In genomic region chr9:134365791-134366222, GRCh38 we compare ENCODE assay signal across 9 cellular contexts. TPM values are rescaled to one million over a fixed set of nuclear protein-coding genes. Genes with fewer than 3 reads are reported as not detected.
A peak's percentile ranks its signal among the peaks of the same experiment; 100 is the strongest.
DNase-seq lines count a peak whose midpoint lies in the region; ATAC-seq and TF ChIP-seq lines count a peak whose summit lies in the region.
"Had no signal": no experiment of that assay in that cellular context is flagged by ENCODE, and none has a peak within 500 bp of the region (broad histone marks: within the 10 kb centered on the region; RNA-seq: fewer than 3 reads in every experiment).

No MANE protein-coding gene starts in this region.

- H3K4me3 ChIP-seq in BJ (ENCODE audit: low read depth, low read length) (no peak overlapping the region), coronary artery (peak overlapping the region; percentile 65), muscle layer of colon (ENCODE audit: low read depth in 1 of 2, low read length in 2 of 2) (peak overlapping the region in 1 of 2 donors; percentile 51)

- peaks cover 42% of the 10 kb centered on the region for H3K4me1 ChIP-seq in muscle layer of colon (ENCODE audit: insufficient read depth, low read length)

- ATAC-seq in HG02610 (IDR thresholded peaks at IDR 0.05; ENCODE audit: unreplicated experiment) (no peak), HG03457 (IDR thresholded peaks at IDR 0.05; ENCODE audit: unreplicated experiment) (no peak), GM21447 (IDR thresholded peaks at IDR 0.05; ENCODE audit: unreplicated experiment) (no peak)

- H3K27ac ChIP-seq in coronary artery (peak overlapping the region; percentile 29 to 89), muscle layer of colon (ENCODE audit: low read depth, low read length) (peak overlapping the region; percentile 91)

- POLR2A ChIA-PET in BJ (lab: Charles Lee), result no interaction called here

- H3K36me3 ChIP-seq in BJ (ENCODE audit: control insufficient read depth, insufficient read depth, low read length) (no peaks in the 10 kb centered on the region), muscle layer of colon (ENCODE audit: insufficient read depth, low read length) (no peaks in the 10 kb centered on the region)

- DNase-seq in BJ (ENCODE audit: low read depth) (peak; percentile 29), NCI-H1694 treated with DMSO at 0.1 percent for 48 hours (lab: John Stamatoyannopoulos, UW) (peak; percentile 91), coronary artery (ENCODE audit: low spot score) (peak; percentile 83), middle frontal gyrus (ENCODE audit: extremely low spot score, low spot score) (no peak)
- DNase-seq: NCI-H146 had no signal

- H3K9ac ChIP-seq in muscle layer of colon (ENCODE audit: low read length), result peak overlapping the region; percentile 54

- no peaks in the 10 kb centered on the region for H3K27me3 ChIP-seq in BJ (ENCODE audit: control insufficient read depth, insufficient read depth, low read length)
- H3K27me3 ChIP-seq in muscle layer of colon (ENCODE audit: control insufficient read depth in 1 of 2, insufficient read depth in 2 of 2, low read length in 2 of 2), result no peaks in the 10 kb centered on the region

- H3K9me3 ChIP-seq in muscle layer of colon (ENCODE audit: low read length), result no peaks in the 10 kb centered on the region

- peak; percentile 26 for TF ChIP-seq CTCF in BJ (IDR thresholded peaks at IDR 0.05; ENCODE audit: insufficient read depth, low read depth, low read length)
- no peak for TF ChIP-seq CTCF in coronary artery (IDR thresholded peaks at IDR 0.05)

- CTCF ChIA-PET in BJ (lab: Yijun Ruan, JAX), result interaction anchor here (1.0 to 1.7 kb wide), 3 partner anchors 10 to 195 kb away, joined by 3 to 5 read pairs (median 4); no protein-coding TSS in a partner anchor

RNA-seq across cellular contexts. Expression of gene RXRA, which starts 39.6 kb away (rescaled TPM):
- polyA plus RNA-seq in BJ (2011; rRNA removed), result 6.8 and 12.0 TPM in 2 replicates
- polyA minus RNA-seq in BJ (2011; rRNA and poly(A)+ RNA removed), result 13.8 and 14.1 TPM in 2 replicates
